Comparison of ENCODE assay signal across 21 cellular contexts in the genomic region with DNA sequence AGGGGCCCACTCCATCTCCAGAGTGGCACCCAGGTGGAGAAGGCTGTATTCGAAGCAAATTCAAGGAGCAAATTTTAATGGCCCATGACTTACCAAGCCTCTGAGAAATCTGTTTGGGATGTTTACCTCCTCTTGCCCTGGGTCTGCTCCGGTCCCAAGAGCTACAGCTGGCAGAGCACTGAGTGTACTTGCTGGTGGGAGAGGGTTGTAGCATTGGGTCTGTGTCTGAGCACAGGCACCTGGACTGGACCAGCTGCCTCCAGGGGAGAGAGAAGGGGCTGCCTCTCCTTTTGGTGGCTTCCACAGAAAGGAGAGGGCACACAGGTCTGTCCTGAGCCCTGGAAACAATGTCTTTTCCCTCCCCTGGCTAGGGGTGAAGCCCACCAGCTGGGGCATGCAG. TPM values are rescaled to one million over a fixed set of nuclear protein-coding genes. Genes with fewer than 3 reads are reported as not detected.
"Had no signal": no experiment of that assay in that cellular context is flagged by ENCODE, and none has a peak within 500 bp of the region (broad histone marks: within the 10 kb centered on the region; RNA-seq: fewer than 3 reads in every experiment).

No MANE protein-coding gene starts in this region.

- H3K36me3 ChIP-seq: adrenal gland had no signal

- H3K36me3 Mint-ChIP-seq: activated naive CD8-positive, alpha-beta T cell treated with anti-CD3 and anti-CD28 coated beads, Interleukin-2, amount 10 ng/mL, durations not matched to agents 7 days and 5 days had no signal

- H3K4me3 ChIP-seq: adrenal gland had no signal

- H3K27ac Mint-ChIP-seq: activated CD8-positive, alpha-beta T cell treated with anti-CD3 and anti-CD28 coated beads, Interleukin-2, amount 10 ng/mL, durations not matched to agents 7 days and 5 days; activated naive CD8-positive, alpha-beta T cell treated with anti-CD3 and anti-CD28 coated beads, Interleukin-2, amount 10 ng/mL, durations not matched to agents 7 days and 5 days; T-helper 1 cell treated with Interleukin-12 subunit alpha and Interleukin-12 subunit beta and Interleukin-4 antibody, amounts not matched to agents 30 μg/mL and 1 μg/mL, for 36 hours had no signal

- FAIRE-seq: RCC 7860 had no signal

- H3K27ac ChIP-seq: adrenal gland had no signal

- DNase-seq: activated CD4-positive, alpha-beta T cell treated with anti-CD3 and anti-CD28 coated beads for 48 hours; activated CD4-positive, alpha-beta T cell treated with anti-CD3 and anti-CD28 coated beads, Interleukin-2, amount 50 U/mL, for 4 hours; activated CD8-positive, alpha-beta memory T cell treated with anti-CD3 and anti-CD28 coated beads, Interleukin-2, amount 50 U/mL, for 48 hours; activated CD8-positive, alpha-beta T cell treated with anti-CD3 and anti-CD28 coated beads, Interleukin-2, amount 10 ng/mL, durations not matched to agents 7 days and 5 days; activated naive CD4-positive, alpha-beta T cell treated with anti-CD3 and anti-CD28 coated beads, Interleukin-2, amount 50 U/mL, for 16 hours; activated naive CD8-positive, alpha-beta T cell treated with anti-CD3 and anti-CD28 coated beads, Interleukin-2, amount 10 ng/mL, durations not matched to agents 7 days and 5 days; activated T-cell treated with anti-CD3 and anti-CD28 coated beads, Interleukin-2, amount 50 U/mL, for 1 hour; adrenal gland; anterior cingulate cortex; cerebellar nuclear complex; MM.1S; NCI-H1105; NCI-H1436; NCI-H1694 treated with DMSO at 0.1 percent for 48 hours; NCI-H2029 treated with DMSO at 0.1 percent for 48 hours; NCI-H345; NCI-H510A; SHP77 treated with DMSO at 0.1 percent for 48 hours had no signal

- H3K9me3 ChIP-seq: adrenal gland had no signal

- H3K9me3 Mint-ChIP-seq: activated naive CD8-positive, alpha-beta T cell treated with anti-CD3 and anti-CD28 coated beads, Interleukin-2, amount 10 ng/mL, durations not matched to agents 7 days and 5 days; T-helper 1 cell treated with Interleukin-12 subunit alpha and Interleukin-12 subunit beta and Interleukin-4 antibody, amounts not matched to agents 30 μg/mL and 1 μg/mL, for 36 hours had no signal

- H3K4me3 Mint-ChIP-seq: activated CD8-positive, alpha-beta T cell treated with anti-CD3 and anti-CD28 coated beads, Interleukin-2, amount 10 ng/mL, durations not matched to agents 7 days and 5 days; activated naive CD8-positive, alpha-beta T cell treated with anti-CD3 and anti-CD28 coated beads, Interleukin-2, amount 10 ng/mL, durations not matched to agents 7 days and 5 days; T-helper 1 cell treated with Interleukin-12 subunit alpha and Interleukin-12 subunit beta and Interleukin-4 antibody, amounts not matched to agents 30 μg/mL and 1 μg/mL, for 36 hours had no signal

- H3K4me1 Mint-ChIP-seq: activated naive CD8-positive, alpha-beta T cell treated with anti-CD3 and anti-CD28 coated beads, Interleukin-2, amount 10 ng/mL, durations not matched to agents 7 days and 5 days had no signal

- ATAC-seq: activated CD4-positive, CD25-positive, alpha-beta regulatory T cell treated with anti-CD3 and anti-CD28 coated beads, Interleukin-2, amount 50 U/mL, for 24 hours; activated CD8-positive, alpha-beta T cell treated with anti-CD3 and anti-CD28 coated beads, Interleukin-2, amount 10 ng/mL, durations not matched to agents 7 days and 5 days had no signal

RNA-seq across cellular contexts. Expression of a gene that starts 9.8 kb away (rescaled TPM):
- total RNA-seq: activated CD8-positive, alpha-beta T cell treated with anti-CD3 and anti-CD28 coated beads, Interleukin-2, amount 10 ng/mL, durations not matched to agents 7 days and 5 days; activated naive CD8-positive, alpha-beta T cell treated with anti-CD3 and anti-CD28 coated beads, Interleukin-2, amount 10 ng/mL, durations not matched to agents 7 days and 5 days had no signal
